34 cellular contexts compared by ENCODE assay signal in the genomic region with DNA sequence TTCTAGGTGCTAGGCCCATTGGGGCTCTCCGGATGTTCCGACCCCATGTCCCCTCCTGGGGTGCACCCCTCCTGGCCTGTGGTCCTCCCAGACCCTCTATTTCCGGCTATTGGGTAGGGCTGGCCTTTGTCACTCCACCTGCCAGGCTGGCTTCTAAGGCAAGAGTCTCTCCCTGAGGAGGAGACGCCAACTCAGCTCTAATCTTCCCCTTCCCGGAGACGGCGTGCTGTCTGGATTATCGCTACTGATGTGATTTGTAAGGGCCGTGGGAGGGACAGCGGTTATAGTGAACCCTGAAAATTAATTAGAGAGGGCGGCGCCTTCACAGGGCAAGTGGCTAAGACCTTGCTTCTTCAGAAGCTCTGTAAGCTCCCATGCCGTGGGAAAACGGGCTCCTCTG.
"Had no signal": no experiment of that assay in that cellular context is flagged by ENCODE, and none has a peak within 500 bp of the region (broad histone marks: within the 10 kb centered on the region; RNA-seq: fewer than 3 reads in every experiment).

No MANE protein-coding gene starts in this region.

- H3K4me1 ChIP-seq: adrenal gland, body of pancreas, breast epithelium, Peyer's patch had no signal

- H3K36me3 ChIP-seq: adrenal gland, breast epithelium, Peyer's patch had no signal

- DNase-seq: activated CD4-positive, alpha-beta memory T cell treated with anti-CD3 and anti-CD28 coated beads, Interleukin-2, amount 10 ng/mL, durations not matched to agents 7 days and 5 days; activated CD4-positive, alpha-beta T cell treated with anti-CD3 and anti-CD28 coated beads for 1 hour; activated CD4-positive, alpha-beta T cell treated with anti-CD3 and anti-CD28 coated beads for 48 hours; activated CD4-positive, CD25-positive, alpha-beta regulatory T cell; activated CD8-positive, alpha-beta memory T cell treated with anti-CD3 and anti-CD28 coated beads for 24 hours; activated CD8-positive, alpha-beta memory T cell treated with anti-CD3 and anti-CD28 coated beads, Interleukin-2, amount 10 ng/mL, durations not matched to agents 7 days and 5 days; activated CD8-positive, alpha-beta memory T cell treated with anti-CD3 and anti-CD28 coated beads, Interleukin-2, amount 50 U/mL, for 48 hours; activated gamma-delta T cell treated with Interleukin-2 at 50 U/mL for 16 hours; activated naive CD4-positive, alpha-beta T cell treated with anti-CD3 and anti-CD28 coated beads for 36 hours; activated T-cell treated with anti-CD3 and anti-CD28 coated beads, Interleukin-2, amount 50 U/mL, for 48 hours; adrenal gland; NCI-H1105; NCI-H1417 treated with DMSO at 0.1 percent for 48 hours; NCI-H187 treated with DMSO at 0.1 percent for 48 hours; NCI-H2081; NCI-H226; NCI-H446 treated with DMSO at 0.1 percent for 48 hours; NCI-H524; NCI-H69; NK-92 treated with Interleukin-12 subunit alpha and Interleukin-12 subunit beta, amount 100 ng/mL, for 24 hours; PC-3; Peyer's patch; RPMI8226; SIG-M5; SW 1271; T-helper 1 cell; T-helper 2 cell; T-helper 9 cell had no signal

- ATAC-seq: activated CD8-positive, alpha-beta memory T cell treated with anti-CD3 and anti-CD28 coated beads, Interleukin-2, amount 10 ng/mL, durations not matched to agents 7 days and 5 days; activated naive CD4-positive, alpha-beta T cell treated with anti-CD3 and anti-CD28 coated beads, Interleukin-2, amount 50 U/mL, for 72 hours; body of pancreas; K562; PC-3 had no signal

- H3K4me3 ChIP-seq: adrenal gland, body of pancreas, breast epithelium, K562, Peyer's patch had no signal

- FAIRE-seq: astrocyte, K562 had no signal

- H3K9me3 ChIP-seq: adrenal gland, body of pancreas, breast epithelium, Peyer's patch had no signal

- H3K27ac ChIP-seq: adrenal gland, body of pancreas, breast epithelium, Peyer's patch, VCaP had no signal

- H3K27me3 ChIP-seq: adrenal gland, body of pancreas, breast epithelium, Peyer's patch had no signal
